ENCODE assay signal across 12 cellular contexts in the genomic region with DNA sequence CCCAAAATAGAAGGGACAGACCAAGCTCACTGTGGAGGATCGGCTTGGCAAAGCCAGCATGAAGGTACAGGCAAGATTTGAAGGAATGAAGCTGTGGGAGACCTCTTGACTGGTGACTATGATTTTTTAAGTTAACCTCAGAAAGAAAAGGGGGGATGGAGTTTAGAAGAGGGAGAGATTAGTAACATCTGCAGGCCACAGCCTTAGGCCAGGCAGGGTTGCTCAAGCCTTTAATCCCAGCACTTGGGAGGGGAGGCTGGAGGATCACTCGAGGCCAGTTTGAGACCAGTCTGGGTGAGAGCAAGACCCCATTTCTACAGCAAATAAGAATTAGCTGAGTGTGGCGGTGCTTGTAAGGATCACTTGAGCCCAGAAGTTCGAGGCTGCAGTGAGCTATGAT. TPM values are rescaled to one million over a fixed set of nuclear protein-coding genes. Genes with fewer than 3 reads are reported as not detected.
DNase-seq lines count a peak whose midpoint lies in the region; ATAC-seq and TF ChIP-seq lines count a peak whose summit lies in the region.
"Had no signal": no experiment of that assay in that cellular context is flagged by ENCODE, and none has a peak within 500 bp of the region (broad histone marks: within the 10 kb centered on the region; RNA-seq: fewer than 3 reads in every experiment).

No MANE protein-coding gene starts in this region.

- H3K27ac Mint-ChIP-seq in CD14-positive monocyte = no peak overlapping the region

- intact Hi-C loops in heart left ventricle (cut with DNase I) = loop anchor here in 2 of 10 donors (5.0 kb wide), 2 partner anchors 81 to 146 kb away; no protein-coding TSS in a partner anchor
- intact Hi-C loops in sciatic nerve (cut with DNase I) = no loop called here
- intact Hi-C loops in CD14-positive monocyte (cut with micrococcal nuclease) = no loop called here

- no peaks in the 10 kb centered on the region for H3K9me3 Mint-ChIP-seq in CD14-positive monocyte

- H3K4me3 ChIP-seq in AG10803 (ENCODE audit: low read length) = no peak overlapping the region
- no peak overlapping the region for H3K4me3 ChIP-seq in WERI-Rb-1 (ENCODE audit: low read depth, low read length)
- H3K4me3 ChIP-seq in heart left ventricle = peak overlapping the region in 3 of 12 donors; percentile 10 to 17 (median 17)
- H3K4me3 ChIP-seq: BLaER1, colonic mucosa had no signal

- no peak for TF ChIP-seq CTCF in AG10803 (conservative IDR thresholded peaks at IDR 0.05; ENCODE audit: low read length)
- TF ChIP-seq CTCF in WERI-Rb-1 (IDR thresholded peaks at IDR 0.05; ENCODE audit: low read depth, low read length) = no peak
- TF ChIP-seq CTCF in heart left ventricle (IDR thresholded peaks at IDR 0.05) = no peak
- no peak for TF ChIP-seq CTCF in CD14-positive monocyte (IDR thresholded peaks at IDR 0.05)

- H3K36me3 ChIP-seq in WERI-Rb-1 (peaks cover 45% of the 10 kb centered on the region), heart left ventricle (peaks cover 0 to 17% (median under 1%) of the 10 kb centered on the region in 9 donors)
- H3K36me3 ChIP-seq: BLaER1, colonic mucosa had no signal

- no peak for TF ChIP-seq POLR2A in heart left ventricle (IDR thresholded peaks at IDR 0.05)

- peaks cover 5 to 72% (median 45%) of the 10 kb centered on the region in 12 donors for H3K4me1 ChIP-seq in heart left ventricle
- H3K4me1 ChIP-seq: BLaER1, colonic mucosa had no signal

- peaks cover 6% of the 10 kb centered on the region for H3K4me1 Mint-ChIP-seq in CD14-positive monocyte

- H3K9me3 ChIP-seq in WERI-Rb-1 (ENCODE audit: severe bottlenecking) (no peaks in the 10 kb centered on the region), heart left ventricle (no peaks in the 10 kb centered on the region)
- H3K9me3 ChIP-seq: BLaER1, colonic mucosa had no signal

- DNase-seq in AG10803 (ENCODE audit: low read depth) = peak; percentile 41
- peak; percentile 87 for DNase-seq in WERI-Rb-1
- DNase-seq in heart left ventricle = no peak
- DNase-seq in sciatic nerve (ENCODE audit: low spot score) = no peak
- no peak for DNase-seq in CD14-positive monocyte (ENCODE audit: low spot score)
- no peak for DNase-seq in HPDE6-E6E7 (ENCODE audit: extremely low spot score)
- DNase-seq in midbrain (lab: John Stamatoyannopoulos, UW) = no peak
- no peak for DNase-seq in GF-D8 (lab: John Stamatoyannopoulos, UW)
- DNase-seq: colonic mucosa; Karpas-422; stimulated activated CD8-positive, alpha-beta memory T cell treated with anti-CD3 and anti-CD28 coated beads, Interleukin-4, amount 100 ng/mL, for 48 hours had no signal

- 70 to 80% (median 75%) methylated on average over 4 of the region's 4 CpGs for WGBS in heart left ventricle, 4 donors

- peaks cover 0 to 15% of the 10 kb centered on the region in 2 donors for H3K36me3 Mint-ChIP-seq in CD14-positive monocyte

- ATAC-seq in heart left ventricle (peak in 3 of 4 donors; percentile 5 to 24 (median 13)), sciatic nerve (peak; percentile 29)

- H3K27me3 ChIP-seq in WERI-Rb-1 (ENCODE audit: insufficient read depth, low read depth, severe bottlenecking) (no peaks in the 10 kb centered on the region), heart left ventricle (no peaks in the 10 kb centered on the region)
- H3K27me3 ChIP-seq: BLaER1, colonic mucosa had no signal

- H3K27me3 Mint-ChIP-seq in CD14-positive monocyte (ENCODE audit: low read depth in 3 of 3) = peaks cover 0 to 9% (median 4%) of the 10 kb centered on the region in 3 donors

- H3K27ac ChIP-seq in WERI-Rb-1 = peak overlapping the region; percentile 68
- peak overlapping the region; percentile 14 to 84 (median 79) for H3K27ac ChIP-seq in heart left ventricle
- H3K27ac ChIP-seq: BLaER1 had no signal

- H3K4me3 Mint-ChIP-seq in CD14-positive monocyte = no peak overlapping the region

RNA-seq across cellular contexts. Expression of gene ZNF532, which starts 46.6 kb away (rescaled TPM):
- total RNA-seq in heart left ventricle (10 to 100 TPM; 50.7 to 84.4 (median 70.9) TPM), sciatic nerve (167 TPM)
- polyA plus RNA-seq in heart left ventricle (10 to 100 TPM; 16.0 to 25.5 TPM), CD14-positive monocyte (1 to 10 TPM in 1 of 2 donors, under 1 TPM in 1; 0.76 to 1.7 TPM)

Comparison
In these comparisons a context has a peak if more than half of its experiments do, and no peak if none do; other contexts are left out.
1. DNase-seq: peak in AG10803 (single experiment) and WERI-Rb-1 (single experiment); none in heart left ventricle (0 of 5), sciatic nerve (single experiment), CD14-positive monocyte (single experiment), HPDE6-E6E7 (single experiment), midbrain (single experiment) and GF-D8 (single experiment).